ENCODE assay signal across 1 cellular context in genomic region chr5:15499528-15500325, GRCh38.
TF ChIP-seq lines count a peak whose summit lies in the region.

FBXL7 (plus strand) TSS chr5:15500180.

TF ChIP-seq in IMR-90, 13 proteins besides CTCF, POLR2A, EP300 and RAD21 (continued from another document):
- TF ChIP-seq MAZ (IDR thresholded peaks at IDR 0.05; ENCODE audit: borderline replicate concordance, low read depth, low read length) (peak; percentile 67; the same call in 1 of the 2 replicates), BHLHE40 (IDR thresholded peaks at IDR 0.05; ENCODE audit: low read depth, low read length) (no peak), SMC3 (IDR thresholded peaks at IDR 0.05; ENCODE audit: low read depth, low read length) (peak; percentile 15; the same call in 1 of the 2 replicates)
